10 cellular contexts compared by ENCODE assay signal in genomic region chr7:22667562-22668239, GRCh38. TPM values are rescaled to one million over a fixed set of nuclear protein-coding genes. Genes with fewer than 3 reads are reported as not detected.
DNase-seq lines count a peak whose midpoint lies in the region; FAIRE-seq and TF ChIP-seq lines count a peak whose summit lies in the region.
"Had no signal": no experiment of that assay in that cellular context is flagged by ENCODE, and none has a peak within 500 bp of the region (broad histone marks: within the 10 kb centered on the region; RNA-seq: fewer than 3 reads in every experiment).

No MANE protein-coding gene starts in this region.

- H3K27ac ChIP-seq in mesendoderm (ENCODE audit: low read depth, low read length): peak overlapping the region; percentile 87
- H3K27ac ChIP-seq: neutrophil had no signal

- no peaks in the 10 kb centered on the region for H3K27me3 Mint-ChIP-seq in chondrocyte (ENCODE audit: low read depth)
- peaks cover 8% of the 10 kb centered on the region for H3K27me3 Mint-ChIP-seq in activated T-helper 1 cell treated with anti-CD3 and anti-CD28 coated beads, Interleukin-12 subunit alpha, Interleukin-12 subunit beta, Interleukin-2, Interleukin-4 antibody, amounts not matched to agents 30 ng/mL and 10 ng/mL and 1 ng/mL, durations not matched to agents 14 hours and 24 hours and 36 hours (ENCODE audit: insufficient read depth)

- peak; percentile 98 for DNase-seq in ELR (ENCODE audit: low read depth)
- peak; percentile 54 for DNase-seq in NCI-H69 (lab: John Stamatoyannopoulos, UW)
- no peak for DNase-seq in chondrocyte (ENCODE audit: low spot score)
- peak; percentile 87 for DNase-seq in mesendoderm
- no peak for DNase-seq in activated T-helper 1 cell treated with anti-CD3 and anti-CD28 coated beads, Interleukin-12 subunit alpha, Interleukin-12 subunit beta, Interleukin-2, Interleukin-4 antibody, amounts not matched to agents 30 ng/mL and 10 ng/mL and 1 ng/mL, durations not matched to agents 14 hours and 24 hours and 36 hours (ENCODE audit: low spot score)
- no peak for DNase-seq in frontal cortex (ENCODE audit: low spot score in 2 of 2)
- no peak for DNase-seq in NCI-H1436 (lab: John Stamatoyannopoulos, UW)
- DNase-seq in GM13977 (ENCODE audit: low spot score): no peak
- DNase-seq: NCI-H2081 treated with DMSO at 0.1 percent for 48 hours had no signal

- no peaks in the 10 kb centered on the region for H3K79me2 ChIP-seq in mesendoderm (ENCODE audit: control insufficient read depth, insufficient read depth, low read length)

- H3K4me3 Mint-ChIP-seq in chondrocyte (ENCODE audit: unreplicated experiment): no peak overlapping the region
- H3K4me3 Mint-ChIP-seq in activated T-helper 1 cell treated with anti-CD3 and anti-CD28 coated beads, Interleukin-12 subunit alpha, Interleukin-12 subunit beta, Interleukin-2, Interleukin-4 antibody, amounts not matched to agents 30 ng/mL and 10 ng/mL and 1 ng/mL, durations not matched to agents 14 hours and 24 hours and 36 hours: no peak overlapping the region

- TF ChIP-seq CTCF in chondrocyte (IDR thresholded peaks at IDR 0.05) (no peak), GM13977 (IDR thresholded peaks at IDR 0.05; ENCODE audit: extremely low read depth, insufficient read depth, missing control alignments) (no peak)

- no peak for FAIRE-seq in frontal cortex (lab: Jason Lieb, UNC)

- H4K5ac ChIP-seq in mesendoderm (ENCODE audit: low read length): no peak overlapping the region

- peaks cover 3% of the 10 kb centered on the region for H3K9me3 Mint-ChIP-seq in chondrocyte (ENCODE audit: low read depth)
- peaks cover 4% of the 10 kb centered on the region for H3K9me3 Mint-ChIP-seq in activated T-helper 1 cell treated with anti-CD3 and anti-CD28 coated beads, Interleukin-12 subunit alpha, Interleukin-12 subunit beta, Interleukin-2, Interleukin-4 antibody, amounts not matched to agents 30 ng/mL and 10 ng/mL and 1 ng/mL, durations not matched to agents 14 hours and 24 hours and 36 hours

- H4K8ac ChIP-seq in mesendoderm (ENCODE audit: low read depth, low read length): no peak overlapping the region

- H2BK120ac ChIP-seq in mesendoderm (ENCODE audit: low read depth, low read length): peak overlapping the region; percentile 15

- H2AK5ac ChIP-seq in mesendoderm (ENCODE audit: low read length): no peak overlapping the region

- H3K27ac Mint-ChIP-seq in chondrocyte (ENCODE audit: unreplicated experiment): peak overlapping the region; percentile 13
- no peak overlapping the region for H3K27ac Mint-ChIP-seq in activated T-helper 1 cell treated with anti-CD3 and anti-CD28 coated beads, Interleukin-12 subunit alpha, Interleukin-12 subunit beta, Interleukin-2, Interleukin-4 antibody, amounts not matched to agents 30 ng/mL and 10 ng/mL and 1 ng/mL, durations not matched to agents 14 hours and 24 hours and 36 hours

- H3K36me3 ChIP-seq in mesendoderm (ENCODE audit: control insufficient read depth, insufficient read depth, low read length): no peaks in the 10 kb centered on the region
- H3K36me3 ChIP-seq: neutrophil had no signal

- intact Hi-C loops in activated T-helper 1 cell treated with anti-CD3 and anti-CD28 coated beads, Interleukin-12 subunit alpha, Interleukin-12 subunit beta, Interleukin-2, Interleukin-4 antibody, amounts not matched to agents 30 ng/mL and 10 ng/mL and 1 ng/mL, durations not matched to agents 14 hours and 24 hours and 36 hours (cut with micrococcal nuclease): loop anchor here (1.0 kb wide), 1 partner anchor 9 kb away; no protein-coding TSS in a partner anchor

- no peak overlapping the region for H3K4me3 ChIP-seq in mesendoderm (ENCODE audit: low read length)

- H3K56ac ChIP-seq in mesendoderm (ENCODE audit: low read length): peak overlapping the region; percentile 12

- no peaks in the 10 kb centered on the region for H3K36me3 Mint-ChIP-seq in chondrocyte (ENCODE audit: low read depth)
- peaks cover 7% of the 10 kb centered on the region for H3K36me3 Mint-ChIP-seq in activated T-helper 1 cell treated with anti-CD3 and anti-CD28 coated beads, Interleukin-12 subunit alpha, Interleukin-12 subunit beta, Interleukin-2, Interleukin-4 antibody, amounts not matched to agents 30 ng/mL and 10 ng/mL and 1 ng/mL, durations not matched to agents 14 hours and 24 hours and 36 hours (ENCODE audit: low read depth)

- peaks cover 14% of the 10 kb centered on the region for H3K4me1 ChIP-seq in mesendoderm (ENCODE audit: control insufficient read depth, low read depth, low read length)

- peak overlapping the region; percentile 49 for H2BK5ac ChIP-seq in mesendoderm (ENCODE audit: low read length)

- H3K18ac ChIP-seq in mesendoderm (ENCODE audit: low read length): no peak overlapping the region

- H3K4ac ChIP-seq in mesendoderm (ENCODE audit: low read depth, low read length): peak overlapping the region; percentile 19

- H3K27me3 ChIP-seq in mesendoderm (ENCODE audit: insufficient read depth, low read length, poor library complexity): no peaks in the 10 kb centered on the region
- H3K27me3 ChIP-seq: neutrophil had no signal

- no peak overlapping the region for H2BK15ac ChIP-seq in mesendoderm (replicated peaks; ENCODE audit: low read depth)

- WGBS in mesendoderm (ENCODE audit: extremely low coverage, insufficient coverage, low lambda C conversion rate): no CpG with 5 or more reads among the region's 2 CpGs

- peaks cover 69% of the 10 kb centered on the region for H3K4me1 Mint-ChIP-seq in chondrocyte (ENCODE audit: low read depth)
- peaks cover 52% of the 10 kb centered on the region for H3K4me1 Mint-ChIP-seq in activated T-helper 1 cell treated with anti-CD3 and anti-CD28 coated beads, Interleukin-12 subunit alpha, Interleukin-12 subunit beta, Interleukin-2, Interleukin-4 antibody, amounts not matched to agents 30 ng/mL and 10 ng/mL and 1 ng/mL, durations not matched to agents 14 hours and 24 hours and 36 hours (ENCODE audit: low read depth)

- H3K9ac ChIP-seq in mesendoderm (ENCODE audit: low read length): no peak overlapping the region

- in situ Hi-C loops in GM13977 (cut with MboI; ENCODE audit: low pct_unique_long_range_greater_than_20kb, low sequenced_read_pairs, unreplicated experiment): no loop called here

- no peak overlapping the region for H3K23ac ChIP-seq in mesendoderm (ENCODE audit: low read length)

- H3K4me2 ChIP-seq in mesendoderm (ENCODE audit: low read length): no peak overlapping the region

- H3K79me1 ChIP-seq in mesendoderm (ENCODE audit: low read length): peaks cover 1% of the 10 kb centered on the region

RNA-seq across cellular contexts. Expression of gene IL6, which starts 59.3 kb away (rescaled TPM):
- total RNA-seq in chondrocyte (0.45 to 0.82 TPM in 2 of 3 replicates, not detected in the other), frontal cortex (not detected)
- 4.6 TPM for polyA plus RNA-seq in mesendoderm (2013, experiment 1 of 2)
- 4.6 TPM for polyA plus RNA-seq in mesendoderm (2013, experiment 2 of 2)
- 0.32 and 0.54 TPM in 2 replicates for total RNA-seq in activated T-helper 1 cell treated with anti-CD3 and anti-CD28 coated beads, Interleukin-12 subunit alpha, Interleukin-12 subunit beta, Interleukin-2, Interleukin-4 antibody, amounts not matched to agents 30 ng/mL and 10 ng/mL and 1 ng/mL, durations not matched to agents 14 hours and 24 hours and 36 hours

Comparison
In these comparisons a context has a peak if more than half of its experiments do, and no peak if none do; other contexts are left out.
1. DNase-seq: peak in ELR (single experiment), NCI-H69 (single experiment) and mesendoderm (single experiment); none in chondrocyte (single experiment), activated T-helper 1 cell treated with anti-CD3 and anti-CD28 coated beads, Interleukin-12 subunit alpha, Interleukin-12 subunit beta, Interleukin-2, Interleukin-4 antibody, amounts not matched to agents 30 ng/mL and 10 ng/mL and 1 ng/mL, durations not matched to agents 14 hours and 24 hours and 36 hours (single experiment), frontal cortex (0 of 2), NCI-H1436 (single experiment) and GM13977 (single experiment).